ENCODE assay signal across 8 cellular contexts in genomic region chr6:129490551-129491245, GRCh38.
DNase-seq lines count a peak whose midpoint lies in the region; ATAC-seq and TF ChIP-seq lines count a peak whose summit lies in the region.

No MANE protein-coding gene starts in this region.

- H3K4me3 ChIP-seq in PC-3 (ENCODE audit: low read length) (peak overlapping the region; percentile 68), fibroblast of villous mesenchyme (ENCODE audit: low read depth, low read length) (peak overlapping the region; percentile 66), psoas muscle (peak overlapping the region; percentile 46)

- H3K4me3 Mint-ChIP-seq in activated T-helper 1 cell treated with anti-CD3 and anti-CD28 coated beads, Interleukin-12 subunit alpha, Interleukin-12 subunit beta, Interleukin-2, Interleukin-4 antibody, amounts not matched to agents 30 ng/mL and 10 ng/mL and 1 ng/mL, durations not matched to agents 14 hours and 24 hours and 36 hours, result peak overlapping the region; percentile 77

- H3K27ac ChIP-seq in PC-3 (ENCODE audit: low read length) (peak overlapping the region; percentile 100), psoas muscle (peak overlapping the region; percentile 85)

- H3K4me1 Mint-ChIP-seq in activated T-helper 1 cell treated with anti-CD3 and anti-CD28 coated beads, Interleukin-12 subunit alpha, Interleukin-12 subunit beta, Interleukin-2, Interleukin-4 antibody, amounts not matched to agents 30 ng/mL and 10 ng/mL and 1 ng/mL, durations not matched to agents 14 hours and 24 hours and 36 hours (ENCODE audit: low read depth), result peaks cover 68% of the 10 kb centered on the region

- no peaks in the 10 kb centered on the region for H3K36me3 ChIP-seq in PC-3 (ENCODE audit: low read depth, low read length)
- H3K36me3 ChIP-seq in psoas muscle (ENCODE audit: insufficient read depth in 1 of 2, low read depth in 1 of 2), result peaks cover 0 to 34% of the 10 kb centered on the region in 2 donors

- TSS peak; percentile 96 for BruUV-seq in PC-3 (replicated peaks; lab: Mats Ljungman, UMichigan)

- POLR2A ChIA-PET in PC-3 (lab: Charles Lee; ENCODE audit: unreplicated experiment), result interaction anchor here (1.4 kb wide), 1 partner anchor 10 kb away, joined by 6 read pairs; no protein-coding TSS in a partner anchor

- DNase-seq in PC-3 (peak; percentile 95), fibroblast of villous mesenchyme (ENCODE audit: low read depth) (peak; percentile 95), psoas muscle (no peak), NCI-H1105 treated with DMSO at 0.1 percent for 48 hours (lab: John Stamatoyannopoulos, UW) (no peak), NCI-H1930 (lab: John Stamatoyannopoulos, UW) (no peak)
- DNase-seq in activated T-helper 1 cell treated with anti-CD3 and anti-CD28 coated beads, Interleukin-12 subunit alpha, Interleukin-12 subunit beta, Interleukin-2, Interleukin-4 antibody, amounts not matched to agents 30 ng/mL and 10 ng/mL and 1 ng/mL, durations not matched to agents 14 hours and 24 hours and 36 hours (ENCODE audit: low spot score), result peak; percentile 69

- intact Hi-C loops in PC-3 (cut with micrococcal nuclease), result loop anchor here (2.0 to 10.0 kb wide), 5 partner anchors 172 to 447 kb away; partner anchors contain the start of gene TMEM244
- intact Hi-C loops in activated T-helper 1 cell treated with anti-CD3 and anti-CD28 coated beads, Interleukin-12 subunit alpha, Interleukin-12 subunit beta, Interleukin-2, Interleukin-4 antibody, amounts not matched to agents 30 ng/mL and 10 ng/mL and 1 ng/mL, durations not matched to agents 14 hours and 24 hours and 36 hours (cut with micrococcal nuclease), result loop anchor here (1.0 to 10.0 kb wide), 13 partner anchors 9 to 1596 kb away; no protein-coding TSS in a partner anchor
- intact Hi-C loops in psoas muscle (cut with DNase I), result no loop called here

- H3K9me3 Mint-ChIP-seq in activated T-helper 1 cell treated with anti-CD3 and anti-CD28 coated beads, Interleukin-12 subunit alpha, Interleukin-12 subunit beta, Interleukin-2, Interleukin-4 antibody, amounts not matched to agents 30 ng/mL and 10 ng/mL and 1 ng/mL, durations not matched to agents 14 hours and 24 hours and 36 hours, result peaks cover 5% of the 10 kb centered on the region

- no peaks in the 10 kb centered on the region for H3K79me2 ChIP-seq in PC-3 (ENCODE audit: low read length)

- H3K27ac Mint-ChIP-seq in activated T-helper 1 cell treated with anti-CD3 and anti-CD28 coated beads, Interleukin-12 subunit alpha, Interleukin-12 subunit beta, Interleukin-2, Interleukin-4 antibody, amounts not matched to agents 30 ng/mL and 10 ng/mL and 1 ng/mL, durations not matched to agents 14 hours and 24 hours and 36 hours, result peak overlapping the region; percentile 99

- TF ChIP-seq CTCF in PC-3 (conservative IDR thresholded peaks at IDR 0.05; ENCODE audit: low read depth, low read length) (no peak), fibroblast of villous mesenchyme (IDR thresholded peaks at IDR 0.05; ENCODE audit: insufficient read depth, low read depth, low read length) (no peak), psoas muscle (IDR thresholded peaks at IDR 0.05) (no peak)

- 36 to 44% (median 41%) methylated on average over 9 of the region's 9 CpGs for WGBS in psoas muscle, 3 donors

- CTCF ChIA-PET in PC-3 (lab: Charles Lee), result interaction anchor here (1.5 kb wide), 1 partner anchor 22 kb away, joined by 4 read pairs; no protein-coding TSS in a partner anchor

- peaks cover 3% of the 10 kb centered on the region for H3F3A ChIP-seq in PC-3 (ENCODE audit: low read length, unreplicated experiment)

- no peaks in the 10 kb centered on the region for H4K20me1 ChIP-seq in PC-3 (ENCODE audit: low read length)

- H3K9me3 ChIP-seq in PC-3 (ENCODE audit: low read length) (no peaks in the 10 kb centered on the region), psoas muscle (no peaks in the 10 kb centered on the region)

- H3K27me3 Mint-ChIP-seq in activated T-helper 1 cell treated with anti-CD3 and anti-CD28 coated beads, Interleukin-12 subunit alpha, Interleukin-12 subunit beta, Interleukin-2, Interleukin-4 antibody, amounts not matched to agents 30 ng/mL and 10 ng/mL and 1 ng/mL, durations not matched to agents 14 hours and 24 hours and 36 hours (ENCODE audit: insufficient read depth), result no peaks in the 10 kb centered on the region

- H3K4me1 ChIP-seq in PC-3 (ENCODE audit: insufficient read depth, low read length) (peaks cover 56% of the 10 kb centered on the region), psoas muscle (peaks cover 32% of the 10 kb centered on the region)

- H3K9ac ChIP-seq in PC-3 (ENCODE audit: low read length), result peak overlapping the region; percentile 98

- H3K36me3 Mint-ChIP-seq in activated T-helper 1 cell treated with anti-CD3 and anti-CD28 coated beads, Interleukin-12 subunit alpha, Interleukin-12 subunit beta, Interleukin-2, Interleukin-4 antibody, amounts not matched to agents 30 ng/mL and 10 ng/mL and 1 ng/mL, durations not matched to agents 14 hours and 24 hours and 36 hours (ENCODE audit: low read depth), result peaks cover 6% of the 10 kb centered on the region

- peak; percentile 86 for ATAC-seq in GM18858 (IDR thresholded peaks at IDR 0.05; ENCODE audit: unreplicated experiment)
- ATAC-seq in HG02973 (IDR thresholded peaks at IDR 0.05; ENCODE audit: unreplicated experiment), result peak; percentile 90
- ATAC-seq in PC-3, result peak; percentile 82
- peak; percentile 68 to 87 (median 86) for ATAC-seq in psoas muscle

- H3K27me3 ChIP-seq in PC-3 (ENCODE audit: low read length) (no peaks in the 10 kb centered on the region), psoas muscle (ENCODE audit: insufficient read depth in 3 of 3, low read length in 2 of 3) (no peaks in the 10 kb centered on the region)

- H3K9me2 ChIP-seq in PC-3 (replicated peaks; ENCODE audit: low read length), result no peaks in the 10 kb centered on the region

- H3K4me2 ChIP-seq in PC-3 (ENCODE audit: low read length), result peak overlapping the region; percentile 97

- peak overlapping the region; percentile 25; the same call in 1 of the 2 replicates for H2AFZ ChIP-seq in PC-3 (ENCODE audit: low read length)

Comparison
In these comparisons a context has a peak if more than half of its experiments do, and no peak if none do; other contexts are left out.
1. DNase-seq: peak in PC-3 (single experiment), activated T-helper 1 cell treated with anti-CD3 and anti-CD28 coated beads, Interleukin-12 subunit alpha, Interleukin-12 subunit beta, Interleukin-2, Interleukin-4 antibody, amounts not matched to agents 30 ng/mL and 10 ng/mL and 1 ng/mL, durations not matched to agents 14 hours and 24 hours and 36 hours (single experiment) and fibroblast of villous mesenchyme (single experiment); none in psoas muscle (0 of 2), NCI-H1105 treated with DMSO at 0.1 percent for 48 hours (single experiment) and NCI-H1930 (0 of 2).
2. intact Hi-C loops: an anchor here in PC-3 (2.0 to 10.0 kb wide) and activated T-helper 1 cell treated with anti-CD3 and anti-CD28 coated beads, Interleukin-12 subunit alpha, Interleukin-12 subunit beta, Interleukin-2, Interleukin-4 antibody, amounts not matched to agents 30 ng/mL and 10 ng/mL and 1 ng/mL, durations not matched to agents 14 hours and 24 hours and 36 hours (1.0 to 10.0 kb wide); none called in psoas muscle.
3. Peak in every context shown above with its lines, with median percentiles within 50 percentile points of each other: ATAC-seq and H3K4me3 ChIP-seq.